Comparison of ENCODE assay signal across 23 cellular contexts in the genomic region with DNA sequence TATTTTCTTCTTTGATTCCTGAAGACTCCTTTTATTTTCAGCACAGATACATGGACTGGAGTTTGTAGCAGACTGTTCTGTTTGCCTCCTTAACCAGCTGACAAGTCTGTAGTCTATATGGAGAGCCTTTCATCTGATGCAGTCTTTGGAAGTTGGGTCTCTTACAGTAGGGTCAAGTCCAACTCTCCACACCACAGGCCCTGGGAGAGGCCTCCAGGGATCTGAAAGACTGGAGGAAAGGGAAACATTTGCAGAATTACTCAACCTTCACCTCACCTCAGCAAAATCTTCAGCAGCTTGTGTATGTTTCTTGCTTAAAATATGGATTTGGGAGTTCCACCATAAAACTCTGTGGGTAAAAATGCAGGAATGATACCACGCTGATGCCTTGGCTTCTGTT.
DNase-seq lines count a peak whose midpoint lies in the region; ATAC-seq and TF ChIP-seq lines count a peak whose summit lies in the region.
"Had no signal": no experiment of that assay in that cellular context is flagged by ENCODE, and none has a peak within 500 bp of the region (broad histone marks: within the 10 kb centered on the region; RNA-seq: fewer than 3 reads in every experiment).

No MANE protein-coding gene starts in this region.

- DNase-seq in NCI-H226 = peak; percentile 14
- peak; percentile 38 for DNase-seq in fibroblast of gingiva (ENCODE audit: low read depth)
- no peak for DNase-seq in mesothelial cell of epicardium (ENCODE audit: low spot score in 2 of 2, unreplicated experiment in 2 of 2)
- DNase-seq in dedifferentiated amniotic fluid mesenchymal stem cell (ENCODE audit: extremely low spot score) = no peak
- DNase-seq in DMS 273 (lab: John Stamatoyannopoulos, UW; ENCODE audit: unreplicated experiment) = no peak
- no peak for DNase-seq in left lobe of liver (ENCODE audit: low spot score)
- DNase-seq: BE2C; CD8-positive, alpha-beta memory T cell; DMS153; DND-41; GM23248; H9; KBM-7; MV-4-11; NCI-H1105; NCI-H1436 treated with DMSO at 0.1 percent for 48 hours; NCI-H1930; NCI-H2107; NCI-H526 treated with DMSO at 0.1 percent for 48 hours; SHP77; SW 1271 had no signal

- H3K27ac Mint-ChIP-seq in mesothelial cell of epicardium = peak overlapping the region; percentile 40
- H3K27ac Mint-ChIP-seq: CD14-positive monocyte; CD8-positive, alpha-beta memory T cell had no signal

- TF ChIP-seq CTCF in mesothelial cell of epicardium (IDR thresholded peaks at IDR 0.05; ENCODE audit: unreplicated experiment) = no peak

- no peaks in the 10 kb centered on the region for H3K9me3 Mint-ChIP-seq in mesothelial cell of epicardium
- H3K9me3 Mint-ChIP-seq: CD14-positive monocyte, H9 had no signal

- ATAC-seq in GM21447 (IDR thresholded peaks at IDR 0.05; ENCODE audit: unreplicated experiment) (no peak), left lobe of liver (no peak)

- no peaks in the 10 kb centered on the region for H3K36me3 Mint-ChIP-seq in mesothelial cell of epicardium
- H3K36me3 Mint-ChIP-seq: CD8-positive, alpha-beta memory T cell had no signal

- H3K27me3 Mint-ChIP-seq in mesothelial cell of epicardium (ENCODE audit: low read depth) = no peaks in the 10 kb centered on the region
- H3K27me3 Mint-ChIP-seq: CD8-positive, alpha-beta memory T cell had no signal

- H3K4me3 Mint-ChIP-seq in mesothelial cell of epicardium = no peak overlapping the region
- H3K4me3 Mint-ChIP-seq: CD14-positive monocyte; CD8-positive, alpha-beta memory T cell; H9 had no signal

- H3K4me1 Mint-ChIP-seq in mesothelial cell of epicardium = peaks cover 35% of the 10 kb centered on the region
- H3K4me1 Mint-ChIP-seq: CD14-positive monocyte; CD8-positive, alpha-beta memory T cell; H9 had no signal

Comparison
In these comparisons a context has a peak if more than half of its experiments do, and no peak if none do; other contexts are left out.
1. DNase-seq: peak in NCI-H226 (single experiment) and fibroblast of gingiva (single experiment); none in mesothelial cell of epicardium (0 of 2), dedifferentiated amniotic fluid mesenchymal stem cell (single experiment), DMS 273 (single experiment) and left lobe of liver (single experiment).